ENCODE assay signal across 1 cellular context in the genomic region with DNA sequence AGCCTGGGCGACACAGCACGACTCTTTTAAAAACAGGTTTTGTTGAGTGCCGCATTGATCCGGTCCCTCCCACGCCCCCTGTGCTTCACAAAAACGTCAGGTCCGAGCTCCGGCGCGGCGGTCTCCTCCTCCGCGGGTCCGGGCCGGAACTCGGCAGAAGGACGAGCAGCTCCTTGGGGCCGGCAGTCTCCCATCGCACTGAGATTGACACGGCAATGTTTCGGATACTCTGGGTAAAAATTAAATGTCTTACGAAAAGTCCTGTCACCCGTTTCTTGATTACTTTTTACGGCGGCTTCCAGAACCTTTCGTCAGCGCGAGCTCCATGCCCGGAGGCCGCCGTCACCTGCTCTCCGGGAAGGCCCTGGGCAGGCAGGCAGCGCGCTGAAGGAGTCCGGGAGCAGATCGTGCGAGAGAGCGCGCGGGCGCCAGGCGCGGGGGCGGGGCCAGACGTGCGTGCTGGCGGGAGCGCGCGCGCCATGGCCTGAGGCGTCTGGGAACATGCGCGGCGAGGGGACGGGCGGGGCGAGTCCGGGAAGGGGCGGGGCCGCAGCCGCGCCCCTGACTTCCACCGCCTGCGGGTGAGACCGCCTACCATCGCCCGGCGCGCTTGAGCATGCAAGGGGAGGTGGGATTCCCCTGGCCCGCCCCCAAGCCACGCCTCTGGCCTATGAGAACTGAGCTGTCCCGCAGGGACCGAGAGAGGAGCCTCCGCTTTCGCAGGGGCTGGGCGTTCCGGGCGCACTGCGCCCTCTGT.
TF ChIP-seq lines count a peak whose summit lies in the region.

No MANE protein-coding gene starts in this region.

TF ChIP-seq in WTC11, 78 proteins besides CTCF, POLR2A, EP300 and RAD21 (continued from another document and continues in another):
- TF ChIP-seq, protein P1, sequence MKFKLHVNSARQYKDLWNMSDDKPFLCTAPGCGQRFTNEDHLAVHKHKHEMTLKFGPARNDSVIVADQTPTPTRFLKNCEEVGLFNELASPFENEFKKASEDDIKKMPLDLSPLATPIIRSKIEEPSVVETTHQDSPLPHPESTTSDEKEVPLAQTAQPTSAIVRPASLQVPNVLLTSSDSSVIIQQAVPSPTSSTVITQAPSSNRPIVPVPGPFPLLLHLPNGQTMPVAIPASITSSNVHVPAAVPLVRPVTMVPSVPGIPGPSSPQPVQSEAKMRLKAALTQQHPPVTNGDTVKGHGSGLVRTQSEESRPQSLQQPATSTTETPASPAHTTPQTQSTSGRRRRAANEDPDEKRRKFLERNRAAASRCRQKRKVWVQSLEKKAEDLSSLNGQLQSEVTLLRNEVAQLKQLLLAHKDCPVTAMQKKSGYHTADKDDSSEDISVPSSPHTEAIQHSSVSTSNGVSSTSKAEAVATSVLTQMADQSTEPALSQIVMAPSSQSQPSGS (CRISPR knock-in tag; IDR thresholded peaks at IDR 0.05; ENCODE audit: borderline replicate concordance, low read depth), result no peak
- TF ChIP-seq, protein P2, sequence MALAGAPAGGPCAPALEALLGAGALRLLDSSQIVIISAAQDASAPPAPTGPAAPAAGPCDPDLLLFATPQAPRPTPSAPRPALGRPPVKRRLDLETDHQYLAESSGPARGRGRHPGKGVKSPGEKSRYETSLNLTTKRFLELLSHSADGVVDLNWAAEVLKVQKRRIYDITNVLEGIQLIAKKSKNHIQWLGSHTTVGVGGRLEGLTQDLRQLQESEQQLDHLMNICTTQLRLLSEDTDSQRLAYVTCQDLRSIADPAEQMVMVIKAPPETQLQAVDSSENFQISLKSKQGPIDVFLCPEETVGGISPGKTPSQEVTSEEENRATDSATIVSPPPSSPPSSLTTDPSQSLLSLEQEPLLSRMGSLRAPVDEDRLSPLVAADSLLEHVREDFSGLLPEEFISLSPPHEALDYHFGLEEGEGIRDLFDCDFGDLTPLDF (CRISPR knock-in tag; IDR thresholded peaks at IDR 0.05), result no peak
- TF ChIP-seq IRF2 (CRISPR knock-in tag; IDR thresholded peaks at IDR 0.05; ENCODE audit: borderline replicate concordance, low read depth), result no peak
- TF ChIP-seq, protein P3, sequence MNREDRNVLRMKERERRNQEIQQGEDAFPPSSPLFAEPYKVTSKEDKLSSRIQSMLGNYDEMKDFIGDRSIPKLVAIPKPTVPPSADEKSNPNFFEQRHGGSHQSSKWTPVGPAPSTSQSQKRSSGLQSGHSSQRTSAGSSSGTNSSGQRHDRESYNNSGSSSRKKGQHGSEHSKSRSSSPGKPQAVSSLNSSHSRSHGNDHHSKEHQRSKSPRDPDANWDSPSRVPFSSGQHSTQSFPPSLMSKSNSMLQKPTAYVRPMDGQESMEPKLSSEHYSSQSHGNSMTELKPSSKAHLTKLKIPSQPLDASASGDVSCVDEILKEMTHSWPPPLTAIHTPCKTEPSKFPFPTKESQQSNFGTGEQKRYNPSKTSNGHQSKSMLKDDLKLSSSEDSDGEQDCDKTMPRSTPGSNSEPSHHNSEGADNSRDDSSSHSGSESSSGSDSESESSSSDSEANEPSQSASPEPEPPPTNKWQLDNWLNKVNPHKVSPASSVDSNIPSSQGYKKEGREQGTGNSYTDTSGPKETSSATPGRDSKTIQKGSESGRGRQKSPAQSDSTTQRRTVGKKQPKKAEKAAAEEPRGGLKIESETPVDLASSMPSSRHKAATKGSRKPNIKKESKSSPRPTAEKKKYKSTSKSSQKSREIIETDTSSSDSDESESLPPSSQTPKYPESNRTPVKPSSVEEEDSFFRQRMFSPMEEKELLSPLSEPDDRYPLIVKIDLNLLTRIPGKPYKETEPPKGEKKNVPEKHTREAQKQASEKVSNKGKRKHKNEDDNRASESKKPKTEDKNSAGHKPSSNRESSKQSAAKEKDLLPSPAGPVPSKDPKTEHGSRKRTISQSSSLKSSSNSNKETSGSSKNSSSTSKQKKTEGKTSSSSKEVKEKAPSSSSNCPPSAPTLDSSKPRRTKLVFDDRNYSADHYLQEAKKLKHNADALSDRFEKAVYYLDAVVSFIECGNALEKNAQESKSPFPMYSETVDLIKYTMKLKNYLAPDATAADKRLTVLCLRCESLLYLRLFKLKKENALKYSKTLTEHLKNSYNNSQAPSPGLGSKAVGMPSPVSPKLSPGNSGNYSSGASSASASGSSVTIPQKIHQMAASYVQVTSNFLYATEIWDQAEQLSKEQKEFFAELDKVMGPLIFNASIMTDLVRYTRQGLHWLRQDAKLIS (CRISPR knock-in tag; IDR thresholded peaks at IDR 0.05; ENCODE audit: borderline replicate concordance), result peak; percentile 54; the same call in 1 of the 2 replicates
- TF ChIP-seq ZNF671 (CRISPR knock-in tag; IDR thresholded peaks at IDR 0.05), result no peak
- TF ChIP-seq, protein P4, sequence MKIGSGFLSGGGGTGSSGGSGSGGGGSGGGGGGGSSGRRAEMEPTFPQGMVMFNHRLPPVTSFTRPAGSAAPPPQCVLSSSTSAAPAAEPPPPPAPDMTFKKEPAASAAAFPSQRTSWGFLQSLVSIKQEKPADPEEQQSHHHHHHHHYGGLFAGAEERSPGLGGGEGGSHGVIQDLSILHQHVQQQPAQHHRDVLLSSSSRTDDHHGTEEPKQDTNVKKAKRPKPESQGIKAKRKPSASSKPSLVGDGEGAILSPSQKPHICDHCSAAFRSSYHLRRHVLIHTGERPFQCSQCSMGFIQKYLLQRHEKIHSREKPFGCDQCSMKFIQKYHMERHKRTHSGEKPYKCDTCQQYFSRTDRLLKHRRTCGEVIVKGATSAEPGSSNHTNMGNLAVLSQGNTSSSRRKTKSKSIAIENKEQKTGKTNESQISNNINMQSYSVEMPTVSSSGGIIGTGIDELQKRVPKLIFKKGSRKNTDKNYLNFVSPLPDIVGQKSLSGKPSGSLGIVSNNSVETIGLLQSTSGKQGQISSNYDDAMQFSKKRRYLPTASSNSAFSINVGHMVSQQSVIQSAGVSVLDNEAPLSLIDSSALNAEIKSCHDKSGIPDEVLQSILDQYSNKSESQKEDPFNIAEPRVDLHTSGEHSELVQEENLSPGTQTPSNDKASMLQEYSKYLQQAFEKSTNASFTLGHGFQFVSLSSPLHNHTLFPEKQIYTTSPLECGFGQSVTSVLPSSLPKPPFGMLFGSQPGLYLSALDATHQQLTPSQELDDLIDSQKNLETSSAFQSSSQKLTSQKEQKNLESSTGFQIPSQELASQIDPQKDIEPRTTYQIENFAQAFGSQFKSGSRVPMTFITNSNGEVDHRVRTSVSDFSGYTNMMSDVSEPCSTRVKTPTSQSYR (CRISPR knock-in tag; IDR thresholded peaks at IDR 0.05), result no peak
- no peak for TF ChIP-seq GTF2I (CRISPR knock-in tag; conservative IDR thresholded peaks at IDR 0.05)
- no peak for TF ChIP-seq TEAD4 (CRISPR knock-in tag; IDR thresholded peaks at IDR 0.05)
- TF ChIP-seq, protein P5, sequence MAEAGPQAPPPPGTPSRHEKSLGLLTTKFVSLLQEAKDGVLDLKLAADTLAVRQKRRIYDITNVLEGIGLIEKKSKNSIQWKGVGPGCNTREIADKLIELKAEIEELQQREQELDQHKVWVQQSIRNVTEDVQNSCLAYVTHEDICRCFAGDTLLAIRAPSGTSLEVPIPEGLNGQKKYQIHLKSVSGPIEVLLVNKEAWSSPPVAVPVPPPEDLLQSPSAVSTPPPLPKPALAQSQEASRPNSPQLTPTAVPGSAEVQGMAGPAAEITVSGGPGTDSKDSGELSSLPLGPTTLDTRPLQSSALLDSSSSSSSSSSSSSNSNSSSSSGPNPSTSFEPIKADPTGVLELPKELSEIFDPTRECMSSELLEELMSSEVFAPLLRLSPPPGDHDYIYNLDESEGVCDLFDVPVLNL (CRISPR knock-in tag; IDR thresholded peaks at IDR 0.05; ENCODE audit: borderline replicate concordance, low read depth), result no peak
- TF ChIP-seq, protein P6, sequence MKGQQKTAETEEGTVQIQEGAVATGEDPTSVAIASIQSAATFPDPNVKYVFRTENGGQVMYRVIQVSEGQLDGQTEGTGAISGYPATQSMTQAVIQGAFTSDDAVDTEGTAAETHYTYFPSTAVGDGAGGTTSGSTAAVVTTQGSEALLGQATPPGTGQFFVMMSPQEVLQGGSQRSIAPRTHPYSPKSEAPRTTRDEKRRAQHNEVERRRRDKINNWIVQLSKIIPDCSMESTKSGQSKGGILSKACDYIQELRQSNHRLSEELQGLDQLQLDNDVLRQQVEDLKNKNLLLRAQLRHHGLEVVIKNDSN (CRISPR knock-in tag; IDR thresholded peaks at IDR 0.05), result no peak
- TF ChIP-seq ZNF232 (CRISPR knock-in tag; IDR thresholded peaks at IDR 0.05), result peak; percentile 61
- peak; percentile 66; the same call in 1 of the 2 replicates for TF ChIP-seq FOXK1 (CRISPR knock-in tag; IDR thresholded peaks at IDR 0.05)
- no peak for TF ChIP-seq NFE2L1 (CRISPR knock-in tag; IDR thresholded peaks at IDR 0.05)
- no peak for TF ChIP-seq ZNF138 (CRISPR knock-in tag; conservative IDR thresholded peaks at IDR 0.05)
- TF ChIP-seq NR2C2 (CRISPR knock-in tag; IDR thresholded peaks at IDR 0.05), result no peak
- TF ChIP-seq EMX1 (CRISPR knock-in tag; IDR thresholded peaks at IDR 0.05), result no peak
- TF ChIP-seq ESRRA (CRISPR knock-in tag; IDR thresholded peaks at IDR 0.05; ENCODE audit: borderline replicate concordance), result no peak; the same call in 1 of the 2 replicates
- TF ChIP-seq TEAD1 (CRISPR knock-in tag; IDR thresholded peaks at IDR 0.05), result peak; percentile 4; the same call in 1 of the 2 replicates
- TF ChIP-seq ZNF263 (CRISPR knock-in tag; IDR thresholded peaks at IDR 0.05; ENCODE audit: low read depth), result no peak
- TF ChIP-seq FOXP1 (CRISPR knock-in tag; IDR thresholded peaks at IDR 0.05; ENCODE audit: borderline replicate concordance), result 0 out of 2 replicates have a peak, but pooled peaks have one; percentile 14
- peak; percentile 78; the same call in 1 of the 2 replicates for TF ChIP-seq RELA (CRISPR knock-in tag; IDR thresholded peaks at IDR 0.05; ENCODE audit: borderline replicate concordance)
- TF ChIP-seq, protein P7, sequence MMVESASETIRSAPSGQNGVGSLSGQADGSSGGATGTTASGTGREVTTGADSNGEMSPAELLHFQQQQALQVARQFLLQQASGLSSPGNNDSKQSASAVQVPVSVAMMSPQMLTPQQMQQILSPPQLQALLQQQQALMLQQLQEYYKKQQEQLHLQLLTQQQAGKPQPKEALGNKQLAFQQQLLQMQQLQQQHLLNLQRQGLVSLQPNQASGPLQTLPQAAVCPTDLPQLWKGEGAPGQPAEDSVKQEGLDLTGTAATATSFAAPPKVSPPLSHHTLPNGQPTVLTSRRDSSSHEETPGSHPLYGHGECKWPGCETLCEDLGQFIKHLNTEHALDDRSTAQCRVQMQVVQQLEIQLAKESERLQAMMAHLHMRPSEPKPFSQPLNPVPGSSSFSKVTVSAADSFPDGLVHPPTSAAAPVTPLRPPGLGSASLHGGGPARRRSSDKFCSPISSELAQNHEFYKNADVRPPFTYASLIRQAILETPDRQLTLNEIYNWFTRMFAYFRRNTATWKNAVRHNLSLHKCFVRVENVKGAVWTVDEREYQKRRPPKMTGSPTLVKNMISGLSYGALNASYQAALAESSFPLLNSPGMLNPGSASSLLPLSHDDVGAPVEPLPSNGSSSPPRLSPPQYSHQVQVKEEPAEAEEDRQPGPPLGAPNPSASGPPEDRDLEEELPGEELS (CRISPR knock-in tag; IDR thresholded peaks at IDR 0.05), result no peak
- TF ChIP-seq NFYB (CRISPR knock-in tag; conservative IDR thresholded peaks at IDR 0.05; ENCODE audit: low read depth), result no peak
- TF ChIP-seq CBFB (CRISPR knock-in tag; IDR thresholded peaks at IDR 0.05; ENCODE audit: low read depth), result peak; percentile 83; the same call in 1 of the 2 replicates
- TF ChIP-seq, protein P8, sequence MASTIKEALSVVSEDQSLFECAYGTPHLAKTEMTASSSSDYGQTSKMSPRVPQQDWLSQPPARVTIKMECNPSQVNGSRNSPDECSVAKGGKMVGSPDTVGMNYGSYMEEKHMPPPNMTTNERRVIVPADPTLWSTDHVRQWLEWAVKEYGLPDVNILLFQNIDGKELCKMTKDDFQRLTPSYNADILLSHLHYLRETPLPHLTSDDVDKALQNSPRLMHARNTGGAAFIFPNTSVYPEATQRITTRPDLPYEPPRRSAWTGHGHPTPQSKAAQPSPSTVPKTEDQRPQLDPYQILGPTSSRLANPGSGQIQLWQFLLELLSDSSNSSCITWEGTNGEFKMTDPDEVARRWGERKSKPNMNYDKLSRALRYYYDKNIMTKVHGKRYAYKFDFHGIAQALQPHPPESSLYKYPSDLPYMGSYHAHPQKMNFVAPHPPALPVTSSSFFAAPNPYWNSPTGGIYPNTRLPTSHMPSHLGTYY (CRISPR knock-in tag; IDR thresholded peaks at IDR 0.05), result no peak
- TF ChIP-seq, protein P9, sequence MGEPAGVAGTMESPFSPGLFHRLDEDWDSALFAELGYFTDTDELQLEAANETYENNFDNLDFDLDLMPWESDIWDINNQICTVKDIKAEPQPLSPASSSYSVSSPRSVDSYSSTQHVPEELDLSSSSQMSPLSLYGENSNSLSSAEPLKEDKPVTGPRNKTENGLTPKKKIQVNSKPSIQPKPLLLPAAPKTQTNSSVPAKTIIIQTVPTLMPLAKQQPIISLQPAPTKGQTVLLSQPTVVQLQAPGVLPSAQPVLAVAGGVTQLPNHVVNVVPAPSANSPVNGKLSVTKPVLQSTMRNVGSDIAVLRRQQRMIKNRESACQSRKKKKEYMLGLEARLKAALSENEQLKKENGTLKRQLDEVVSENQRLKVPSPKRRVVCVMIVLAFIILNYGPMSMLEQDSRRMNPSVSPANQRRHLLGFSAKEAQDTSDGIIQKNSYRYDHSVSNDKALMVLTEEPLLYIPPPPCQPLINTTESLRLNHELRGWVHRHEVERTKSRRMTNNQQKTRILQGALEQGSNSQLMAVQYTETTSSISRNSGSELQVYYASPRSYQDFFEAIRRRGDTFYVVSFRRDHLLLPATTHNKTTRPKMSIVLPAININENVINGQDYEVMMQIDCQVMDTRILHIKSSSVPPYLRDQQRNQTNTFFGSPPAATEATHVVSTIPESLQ (CRISPR knock-in tag; IDR thresholded peaks at IDR 0.05), result no peak
- TF ChIP-seq, protein P10, sequence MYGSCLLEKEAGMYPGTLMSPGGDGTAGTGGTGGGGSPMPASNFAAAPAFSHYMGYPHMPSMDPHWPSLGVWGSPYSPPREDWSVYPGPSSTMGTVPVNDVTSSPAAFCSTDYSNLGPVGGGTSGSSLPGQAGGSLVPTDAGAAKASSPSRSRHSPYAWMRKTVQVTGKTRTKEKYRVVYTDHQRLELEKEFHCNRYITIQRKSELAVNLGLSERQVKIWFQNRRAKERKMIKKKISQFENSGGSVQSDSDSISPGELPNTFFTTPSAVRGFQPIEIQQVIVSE (CRISPR knock-in tag; IDR thresholded peaks at IDR 0.05; ENCODE audit: borderline replicate concordance), result no peak
- TF ChIP-seq CREM (CRISPR knock-in tag; IDR thresholded peaks at IDR 0.05), result peak; percentile 85
- peak; percentile 96 for TF ChIP-seq SP1 (CRISPR knock-in tag; conservative IDR thresholded peaks at IDR 0.05)
- TF ChIP-seq, protein P11, sequence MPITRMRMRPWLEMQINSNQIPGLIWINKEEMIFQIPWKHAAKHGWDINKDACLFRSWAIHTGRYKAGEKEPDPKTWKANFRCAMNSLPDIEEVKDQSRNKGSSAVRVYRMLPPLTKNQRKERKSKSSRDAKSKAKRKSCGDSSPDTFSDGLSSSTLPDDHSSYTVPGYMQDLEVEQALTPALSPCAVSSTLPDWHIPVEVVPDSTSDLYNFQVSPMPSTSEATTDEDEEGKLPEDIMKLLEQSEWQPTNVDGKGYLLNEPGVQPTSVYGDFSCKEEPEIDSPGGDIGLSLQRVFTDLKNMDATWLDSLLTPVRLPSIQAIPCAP (CRISPR knock-in tag; IDR thresholded peaks at IDR 0.05), result no peak
- TF ChIP-seq, protein P12, sequence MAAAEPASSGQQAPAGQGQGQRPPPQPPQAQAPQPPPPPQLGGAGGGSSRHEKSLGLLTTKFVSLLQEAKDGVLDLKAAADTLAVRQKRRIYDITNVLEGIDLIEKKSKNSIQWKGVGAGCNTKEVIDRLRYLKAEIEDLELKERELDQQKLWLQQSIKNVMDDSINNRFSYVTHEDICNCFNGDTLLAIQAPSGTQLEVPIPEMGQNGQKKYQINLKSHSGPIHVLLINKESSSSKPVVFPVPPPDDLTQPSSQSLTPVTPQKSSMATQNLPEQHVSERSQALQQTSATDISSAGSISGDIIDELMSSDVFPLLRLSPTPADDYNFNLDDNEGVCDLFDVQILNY (CRISPR knock-in tag; IDR thresholded peaks at IDR 0.05), result peak; percentile 93
